ENCODE assay signal across 14 cellular contexts in the genomic region with DNA sequence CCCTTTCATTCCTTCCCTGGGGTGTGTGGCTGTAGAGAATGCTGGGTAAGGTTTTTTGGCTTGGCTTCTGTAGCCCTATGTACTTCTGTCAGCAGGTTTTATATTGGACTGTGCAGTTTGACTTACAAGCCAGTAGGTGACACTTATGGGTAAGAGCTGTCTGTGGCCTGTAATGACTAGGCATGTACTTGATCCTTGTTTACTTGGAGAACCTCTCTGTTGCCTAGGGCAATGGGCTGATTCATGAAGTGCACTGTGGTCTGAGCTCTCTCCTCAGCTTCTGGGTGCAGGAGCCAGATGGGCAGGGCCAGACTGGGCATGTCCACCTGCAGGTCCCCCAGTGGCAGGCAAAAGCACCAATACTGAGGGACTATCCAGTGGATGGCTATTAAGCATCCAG.
A peak's percentile ranks its signal among the peaks of the same experiment; 100 is the strongest.
DNase-seq lines count a peak whose midpoint lies in the region; TF ChIP-seq lines count a peak whose summit lies in the region.
"Had no signal": no experiment of that assay in that cellular context is flagged by ENCODE, and none has a peak within 500 bp of the region (broad histone marks: within the 10 kb centered on the region; RNA-seq: fewer than 3 reads in every experiment).

No MANE protein-coding gene starts in this region.

- intact Hi-C loops in Calu3 (cut with micrococcal nuclease; ENCODE audit: unreplicated experiment) = no loop called here

- no TSS peak for BruUV-seq in Calu3 (replicated peaks; lab: Mats Ljungman, UMichigan)

- H3K9me3 Mint-ChIP-seq in Calu3 (ENCODE audit: low read depth, unreplicated experiment) = no peaks in the 10 kb centered on the region

- H3K27me3 Mint-ChIP-seq in Calu3 (ENCODE audit: unreplicated experiment) = no peaks in the 10 kb centered on the region

- no peak overlapping the region for H3K4me3 Mint-ChIP-seq in Calu3 (ENCODE audit: low read depth, unreplicated experiment)
- H3K4me3 Mint-ChIP-seq: HFFc6 had no signal

- TF ChIP-seq CTCF in Calu3 (IDR thresholded peaks at IDR 0.05; ENCODE audit: unreplicated experiment) = no peak

- no peak overlapping the region for H3K27ac Mint-ChIP-seq in Calu3 (ENCODE audit: unreplicated experiment)
- H3K27ac Mint-ChIP-seq: HFFc6 had no signal

- CTCF ChIA-PET in Calu3 (lab: Charles Lee) = no interaction called here

- DNase-seq in DMS 273 (lab: John Stamatoyannopoulos, UW; ENCODE audit: unreplicated experiment) (peak; percentile 3), DMS 273 treated with DMSO at 0.1 percent for 48 hours (lab: John Stamatoyannopoulos, UW) (no peak), H4 (ENCODE audit: low spot score) (peak; percentile 48), OCI-M1 (lab: John Stamatoyannopoulos, UW) (peak; percentile 48), islet precursor cell (peak; percentile 84), Calu3 (no peak), LoVo (ENCODE audit: low spot score) (no peak)
- DNase-seq in activated CD4-positive, CD25-positive, alpha-beta regulatory T cell treated with anti-CD3 and anti-CD28 coated beads, Interleukin-2, amount 50 U/mL, for 72 hours = no peak
- DNase-seq: 8988T; activated CD4-positive, alpha-beta T cell treated with anti-CD3 and anti-CD28 coated beads for 48 hours; activated naive CD4-positive, alpha-beta T cell treated with anti-CD3 and anti-CD28 coated beads, Interleukin-2, amount 50 U/mL, for 16 hours; dorsolateral prefrontal cortex; HFFc6; thyroid gland had no signal

- no peaks in the 10 kb centered on the region for H3K36me3 Mint-ChIP-seq in Calu3 (ENCODE audit: insufficient read depth, unreplicated experiment)

- peaks cover 8% of the 10 kb centered on the region for H3K4me1 Mint-ChIP-seq in Calu3 (ENCODE audit: low read depth, unreplicated experiment)

Comparison
In these comparisons a context has a peak if more than half of its experiments do, and no peak if none do; other contexts are left out.
1. DNase-seq: peak in DMS 273 (single experiment), H4 (single experiment), OCI-M1 (single experiment) and islet precursor cell (single experiment); none in DMS 273 treated with DMSO at 0.1 percent for 48 hours (single experiment), activated CD4-positive, CD25-positive, alpha-beta regulatory T cell treated with anti-CD3 and anti-CD28 coated beads, Interleukin-2, amount 50 U/mL, for 72 hours (single experiment), Calu3 (single experiment) and LoVo (single experiment).